In genomic region chr2:198880421-198880820, GRCh38 we compare ENCODE assay signal across 27 cellular contexts.
"Had no signal": no experiment of that assay in that cellular context is flagged by ENCODE, and none has a peak within 500 bp of the region (broad histone marks: within the 10 kb centered on the region; RNA-seq: fewer than 3 reads in every experiment).

No MANE protein-coding gene starts in this region.

- H3K27me3 ChIP-seq: colonic mucosa, esophagus muscularis mucosa, foreskin keratinocyte, gastroesophageal sphincter, heart left ventricle, hepatocyte, neutrophil, sigmoid colon, vagina had no signal

- H2AFZ ChIP-seq: hepatocyte had no signal

- ATAC-seq: foreskin keratinocyte; gastroesophageal sphincter; heart left ventricle; left lobe of liver; mucosa of descending colon; natural killer cell treated with Interleukin-12 subunit alpha and Interleukin-12 subunit beta and Interleukin-15 and Interleukin-18, amount 100 ng/mL, for 72 hours; psoas muscle; right cardiac atrium; stimulated activated memory B cell treated with anti-CD40 and anti-IgM and Interleukin-4, amounts not matched to agents 10 μg/mL and 1 μg/mL and 100 μg/mL, for 72 hours; stimulated activated naive CD8-positive, alpha-beta T cell treated with anti-CD3 and anti-CD28 coated beads, Interleukin-15, Interleukin-2, amounts not matched to agents 100 U/mL and 50 U/mL, for 24 hours had no signal

- H3K36me3 ChIP-seq: colonic mucosa, esophagus muscularis mucosa, gastroesophageal sphincter, heart left ventricle, neutrophil, sigmoid colon, vagina had no signal

- H3K27ac ChIP-seq: colonic mucosa, esophagus muscularis mucosa, foreskin keratinocyte, gastroesophageal sphincter, heart left ventricle, hepatocyte, neutrophil, psoas muscle, sigmoid colon, vagina had no signal

- FAIRE-seq: endothelial cell of umbilical vein had no signal

- DNase-seq: colonic mucosa; effector CD8-positive, alpha-beta T cell; endodermal cell; foreskin keratinocyte; heart left ventricle; kidney; mucosa of descending colon; naive B cell; posterior cingulate gyrus; psoas muscle; right cardiac atrium; sigmoid colon; stimulated activated CD4-positive, alpha-beta T cell treated with anti-CD3 and anti-CD28 coated beads, Interleukin-4, amount 100 ng/mL, for 4 hours; stimulated activated naive CD8-positive, alpha-beta T cell treated with anti-CD3 and anti-CD28 coated beads, Interleukin-15, Interleukin-2, amounts not matched to agents 100 U/mL and 50 U/mL, for 24 hours; trophoblast cell had no signal

- H3K4me2 ChIP-seq: hepatocyte had no signal

- H3K27me3 Mint-ChIP-seq: dendritic cell treated with granulocyte-macrophage colony-stimulating factor and Interleukin-4, amounts not matched to agents 40 ng/mL and 50 ng/mL, for 4 days; naive B cell; natural killer cell treated with Interleukin-12 subunit alpha and Interleukin-12 subunit beta and Interleukin-15 and Interleukin-18, amount 100 ng/mL, for 72 hours; stimulated activated memory B cell treated with anti-CD40 and anti-IgM and Interleukin-4, amounts not matched to agents 10 μg/mL and 1 μg/mL and 100 μg/mL, for 72 hours had no signal

- H3K9me3 ChIP-seq: colonic mucosa, esophagus muscularis mucosa, gastroesophageal sphincter, heart left ventricle, mucosa of descending colon, neutrophil, psoas muscle, sigmoid colon, vagina had no signal

- H3K27ac Mint-ChIP-seq: dendritic cell treated with granulocyte-macrophage colony-stimulating factor and Interleukin-4, amounts not matched to agents 40 ng/mL and 50 ng/mL, for 4 days; endodermal cell; mesothelial cell of epicardium; naive B cell; natural killer cell treated with Interleukin-12 subunit alpha and Interleukin-12 subunit beta and Interleukin-15 and Interleukin-18, amount 100 ng/mL, for 72 hours; stimulated activated memory B cell treated with anti-CD40 and anti-IgM and Interleukin-4, amounts not matched to agents 10 μg/mL and 1 μg/mL and 100 μg/mL, for 72 hours had no signal

- H3K4me3 Mint-ChIP-seq: dendritic cell treated with granulocyte-macrophage colony-stimulating factor and Interleukin-4, amounts not matched to agents 40 ng/mL and 50 ng/mL, for 4 days; endodermal cell; mesothelial cell of epicardium; naive B cell; natural killer cell treated with Interleukin-12 subunit alpha and Interleukin-12 subunit beta and Interleukin-15 and Interleukin-18, amount 100 ng/mL, for 72 hours; neural crest cell; stimulated activated memory B cell treated with anti-CD40 and anti-IgM and Interleukin-4, amounts not matched to agents 10 μg/mL and 1 μg/mL and 100 μg/mL, for 72 hours had no signal

- H3K9me3 Mint-ChIP-seq: dendritic cell treated with granulocyte-macrophage colony-stimulating factor and Interleukin-4, amounts not matched to agents 40 ng/mL and 50 ng/mL, for 4 days; endodermal cell; mesothelial cell of epicardium; stimulated activated memory B cell treated with anti-CD40 and anti-IgM and Interleukin-4, amounts not matched to agents 10 μg/mL and 1 μg/mL and 100 μg/mL, for 72 hours had no signal

- H3K4me1 Mint-ChIP-seq: mesothelial cell of epicardium; naive B cell; neural crest cell; stimulated activated memory B cell treated with anti-CD40 and anti-IgM and Interleukin-4, amounts not matched to agents 10 μg/mL and 1 μg/mL and 100 μg/mL, for 72 hours had no signal

- H3K79me2 ChIP-seq: hepatocyte had no signal

- H3K4me3 ChIP-seq: colonic mucosa, esophagus muscularis mucosa, gastroesophageal sphincter, heart left ventricle, hepatocyte, mucosa of descending colon, psoas muscle, sigmoid colon, vagina had no signal

- H3K4me1 ChIP-seq: colonic mucosa, esophagus muscularis mucosa, foreskin keratinocyte, gastroesophageal sphincter, heart left ventricle, psoas muscle, sigmoid colon, vagina had no signal

- H3K36me3 Mint-ChIP-seq: mesothelial cell of epicardium; naive B cell; stimulated activated memory B cell treated with anti-CD40 and anti-IgM and Interleukin-4, amounts not matched to agents 10 μg/mL and 1 μg/mL and 100 μg/mL, for 72 hours had no signal
